Comparison of ENCODE assay signal across 34 cellular contexts in genomic region chr17:56926270-56926669, GRCh38.
"Had no signal": no experiment of that assay in that cellular context is flagged by ENCODE, and none has a peak within 500 bp of the region (broad histone marks: within the 10 kb centered on the region; RNA-seq: fewer than 3 reads in every experiment).

No MANE protein-coding gene starts in this region.

- H3K27ac ChIP-seq: SJSA1 had no signal

- H3K4me3 ChIP-seq: SJSA1 had no signal

- H3K4me3 Mint-ChIP-seq: activated B cell treated with CpG ODN at 0.5 μM for 24 hours; activated CD4-positive, alpha-beta memory T cell treated with anti-CD3 and anti-CD28 coated beads, Interleukin-2, amount 10 ng/mL, durations not matched to agents 7 days and 5 days; activated CD8-positive, alpha-beta memory T cell treated with anti-CD3 and anti-CD28 coated beads, Interleukin-2, amount 10 ng/mL, durations not matched to agents 7 days and 5 days; activated naive CD4-positive, alpha-beta T cell treated with anti-CD3 and anti-CD28 coated beads, Interleukin-2, amount 10 ng/mL, durations not matched to agents 7 days and 5 days; activated naive CD8-positive, alpha-beta T cell; activated naive CD8-positive, alpha-beta T cell treated with anti-CD3 and anti-CD28 coated beads, Interleukin-2, amount 50 U/mL, for 24 hours; brain had no signal

- DNase-seq: activated B cell treated with CpG ODN at 0.5 μM for 24 hours; activated CD4-positive, alpha-beta memory T cell treated with anti-CD3 and anti-CD28 coated beads, Interleukin-2, amount 10 ng/mL, durations not matched to agents 7 days and 5 days; activated CD4-positive, alpha-beta T cell treated with anti-CD3 and anti-CD28 coated beads for 4 hours; activated CD4-positive, CD25-positive, alpha-beta regulatory T cell treated with anti-CD3 and anti-CD28 coated beads, Interleukin-2, amount 50 U/mL, for 72 hours; activated CD8-positive, alpha-beta memory T cell treated with anti-CD3 and anti-CD28 coated beads for 24 hours; activated CD8-positive, alpha-beta memory T cell treated with anti-CD3 and anti-CD28 coated beads, Interleukin-2, amount 10 ng/mL, durations not matched to agents 7 days and 5 days; activated CD8-positive, alpha-beta memory T cell treated with anti-CD3 and anti-CD28 coated beads, Interleukin-2, amount 50 U/mL, for 48 hours; activated effector memory CD4-positive, alpha-beta T cell treated with Interleukin-2 at 50 U/mL for 16 hours; activated naive CD4-positive, alpha-beta T cell treated with anti-CD3 and anti-CD28 coated beads, Interleukin-2, amount 10 ng/mL, durations not matched to agents 7 days and 5 days; activated naive CD8-positive, alpha-beta T cell treated with anti-CD3 and anti-CD28 coated beads, Interleukin-2, amount 50 U/mL, for 24 hours; activated T-cell treated with anti-CD3 and anti-CD28 coated beads, Interleukin-2, amount 50 U/mL, for 48 hours; anterior cingulate cortex; caudate nucleus; cerebellar nuclear complex; Karpas-422; KBM-7; NCI-H1048; NCI-H1105 treated with DMSO at 0.1 percent for 48 hours; NCI-H1436; NCI-H1694; NCI-H1930; NCI-H2081 treated with DMSO at 0.1 percent for 48 hours; NCI-H345; NCI-H524 treated with DMSO at 0.1 percent for 48 hours; RPMI8226; SHP77 treated with DMSO at 0.1 percent for 48 hours; SW 1271; T-helper 1 cell; T1000 had no signal

- H3K4me1 Mint-ChIP-seq: activated CD4-positive, alpha-beta memory T cell treated with anti-CD3 and anti-CD28 coated beads, Interleukin-2, amount 10 ng/mL, durations not matched to agents 7 days and 5 days; activated CD8-positive, alpha-beta memory T cell treated with anti-CD3 and anti-CD28 coated beads, Interleukin-2, amount 10 ng/mL, durations not matched to agents 7 days and 5 days; activated naive CD4-positive, alpha-beta T cell treated with anti-CD3 and anti-CD28 coated beads, Interleukin-2, amount 10 ng/mL, durations not matched to agents 7 days and 5 days; activated naive CD8-positive, alpha-beta T cell treated with anti-CD3 and anti-CD28 coated beads, Interleukin-2, amount 50 U/mL, for 24 hours; brain had no signal

- H3K27me3 Mint-ChIP-seq: activated B cell treated with CpG ODN at 0.5 μM for 24 hours; activated naive CD8-positive, alpha-beta T cell had no signal

- H3K36me3 ChIP-seq: SJSA1 had no signal

- H3K4me1 ChIP-seq: SJSA1 had no signal

- H3K27ac Mint-ChIP-seq: activated B cell treated with CpG ODN at 0.5 μM for 24 hours; activated CD4-positive, alpha-beta memory T cell treated with anti-CD3 and anti-CD28 coated beads, Interleukin-2, amount 10 ng/mL, durations not matched to agents 7 days and 5 days; activated CD8-positive, alpha-beta memory T cell treated with anti-CD3 and anti-CD28 coated beads, Interleukin-2, amount 10 ng/mL, durations not matched to agents 7 days and 5 days; activated naive CD4-positive, alpha-beta T cell treated with anti-CD3 and anti-CD28 coated beads, Interleukin-2, amount 10 ng/mL, durations not matched to agents 7 days and 5 days; activated naive CD8-positive, alpha-beta T cell; activated naive CD8-positive, alpha-beta T cell treated with anti-CD3 and anti-CD28 coated beads, Interleukin-2, amount 50 U/mL, for 24 hours; brain had no signal

- H3K27me3 ChIP-seq: SJSA1 had no signal

- ATAC-seq: activated CD8-positive, alpha-beta memory T cell treated with anti-CD3 and anti-CD28 coated beads, Interleukin-2, amount 10 ng/mL, durations not matched to agents 7 days and 5 days; activated naive CD8-positive, alpha-beta T cell treated with anti-CD3 and anti-CD28 coated beads, Interleukin-2, amount 50 U/mL, for 24 hours; Panc1; SK-N-SH treated with all-trans-retinoic acid at 6 μM for 48 hours had no signal
